Comparison of ENCODE assay signal across 9 cellular contexts in the genomic region with DNA sequence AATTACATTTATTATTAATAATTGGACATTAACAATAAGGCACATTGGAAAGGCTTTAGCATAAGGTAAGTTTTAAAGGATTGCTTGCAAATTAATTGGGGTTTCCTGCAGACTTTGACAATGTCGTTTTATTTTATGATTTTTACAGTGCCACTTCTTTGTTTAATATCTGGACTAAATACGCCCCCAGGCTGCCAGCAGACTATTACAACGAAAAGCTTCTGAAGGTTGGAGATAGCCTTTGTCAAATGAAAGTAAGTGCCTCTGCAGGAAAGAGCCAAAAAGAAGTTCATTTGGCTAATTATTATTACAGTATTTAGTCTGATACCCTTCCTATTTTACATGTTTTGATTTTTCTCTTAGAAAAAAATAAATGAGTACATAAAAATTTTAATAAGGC. TPM values are rescaled to one million over a fixed set of nuclear protein-coding genes. Genes with fewer than 3 reads are reported as not detected.
DNase-seq lines count a peak whose midpoint lies in the region; ATAC-seq lines count a peak whose summit lies in the region.
"Had no signal": no experiment of that assay in that cellular context is flagged by ENCODE, and none has a peak within 500 bp of the region (broad histone marks: within the 10 kb centered on the region; RNA-seq: fewer than 3 reads in every experiment).

No MANE protein-coding gene starts in this region.

- no peak overlapping the region for H3K4me3 Mint-ChIP-seq in activated naive CD8-positive, alpha-beta T cell treated with anti-CD3 and anti-CD28 coated beads for 36 hours
- H3K4me3 Mint-ChIP-seq in memory B cell = no peak overlapping the region
- H3K4me3 Mint-ChIP-seq: type B pancreatic cell had no signal

- no peaks in the 10 kb centered on the region for H3K9me3 Mint-ChIP-seq in activated naive CD8-positive, alpha-beta T cell treated with anti-CD3 and anti-CD28 coated beads for 36 hours
- H3K9me3 Mint-ChIP-seq in memory B cell = peaks cover 1% of the 10 kb centered on the region

- peaks cover 37% of the 10 kb centered on the region for H3K4me1 Mint-ChIP-seq in activated naive CD8-positive, alpha-beta T cell treated with anti-CD3 and anti-CD28 coated beads for 36 hours
- H3K4me1 Mint-ChIP-seq in memory B cell = peaks cover 31% of the 10 kb centered on the region

- peak overlapping the region; percentile 83 for H3K27ac Mint-ChIP-seq in activated naive CD8-positive, alpha-beta T cell treated with anti-CD3 and anti-CD28 coated beads for 36 hours
- H3K27ac Mint-ChIP-seq in memory B cell = peak overlapping the region; percentile 76

- H3K36me3 Mint-ChIP-seq in activated naive CD8-positive, alpha-beta T cell treated with anti-CD3 and anti-CD28 coated beads for 36 hours = no peaks in the 10 kb centered on the region
- H3K36me3 Mint-ChIP-seq in memory B cell = no peaks in the 10 kb centered on the region
- H3K36me3 Mint-ChIP-seq: type B pancreatic cell had no signal

- DNase-seq in Daoy (ENCODE audit: low read depth) (peak; percentile 25), memory B cell (ENCODE audit: low spot score in 2 of 2) (no peak), NCI-H2227 treated with DMSO at 0.1 percent for 48 hours (lab: John Stamatoyannopoulos, UW) (no peak), kidney tubule cell (ENCODE audit: low spot score) (no peak)
- DNase-seq in activated naive CD8-positive, alpha-beta T cell treated with anti-CD3 and anti-CD28 coated beads for 36 hours = no peak

- no peaks in the 10 kb centered on the region for H3K27me3 Mint-ChIP-seq in activated naive CD8-positive, alpha-beta T cell treated with anti-CD3 and anti-CD28 coated beads for 36 hours
- no peaks in the 10 kb centered on the region for H3K27me3 Mint-ChIP-seq in memory B cell
- H3K27me3 Mint-ChIP-seq: type B pancreatic cell had no signal

- ATAC-seq in HG03175 (IDR thresholded peaks at IDR 0.05; ENCODE audit: unreplicated experiment) (peak; percentile 6), memory B cell (ENCODE audit: low read depth) (no peak), HG03521 (IDR thresholded peaks at IDR 0.05; ENCODE audit: unreplicated experiment) (no peak), GM21423 (IDR thresholded peaks at IDR 0.05; ENCODE audit: unreplicated experiment) (no peak)

RNA-seq across cellular contexts. Expression of a gene that starts 11.3 kb away (rescaled TPM):
- total RNA-seq in Daoy (2014; rRNA removed; shearing (Covaris generic)) = 0.51 and 0.80 TPM in 2 replicates
- total RNA-seq in activated naive CD8-positive, alpha-beta T cell treated with anti-CD3 and anti-CD28 coated beads for 36 hours = under 1 TPM; 0.26 to 0.52 TPM
